ENCODE assay signal across 16 cellular contexts in genomic region chr3:27724459-27725197, GRCh38. TPM values are rescaled to one million over a fixed set of nuclear protein-coding genes. Genes with fewer than 3 reads are reported as not detected.
DNase-seq lines count a peak whose midpoint lies in the region; ATAC-seq and TF ChIP-seq lines count a peak whose summit lies in the region.
"Had no signal": no experiment of that assay in that cellular context is flagged by ENCODE, and none has a peak within 500 bp of the region (broad histone marks: within the 10 kb centered on the region; RNA-seq: fewer than 3 reads in every experiment).

No MANE protein-coding gene starts in this region.

- H3K27ac ChIP-seq in GM23338 (ENCODE audit: low read depth) = no peak overlapping the region
- H3K27ac ChIP-seq: 22Rv1, gastroesophageal sphincter, pancreas had no signal

- no peaks in the 10 kb centered on the region; the same call in 1 of the 3 replicates for H3K9me3 Mint-ChIP-seq in GM23338
- peaks cover 0 to 13% (median 2%) of the 10 kb centered on the region in 7 donors for H3K9me3 Mint-ChIP-seq in naive B cell
- H3K9me3 Mint-ChIP-seq: memory B cell had no signal

- no peak overlapping the region for H3K27ac Mint-ChIP-seq in GM23338
- H3K27ac Mint-ChIP-seq in naive B cell = peak overlapping the region in 2 of 6 donors; percentile 38 to 92
- H3K27ac Mint-ChIP-seq: CD14-positive monocyte, memory B cell had no signal

- peaks cover 37% of the 10 kb centered on the region for H3F3A ChIP-seq in GM23338 (replicated peaks; ENCODE audit: low read depth)

- H3K36me3 ChIP-seq in GM23338 (ENCODE audit: insufficient read depth) = no peaks in the 10 kb centered on the region
- H3K36me3 ChIP-seq in mucosa of descending colon (ENCODE audit: low read depth) = no peaks in the 10 kb centered on the region
- H3K36me3 ChIP-seq: gastroesophageal sphincter, pancreas had no signal

- ATAC-seq in GM23338 = no peak
- ATAC-seq in naive B cell (ENCODE audit: low read depth in 2 of 2) = no peak
- no peak for ATAC-seq in mucosa of descending colon
- no peak for ATAC-seq in GM18867 (IDR thresholded peaks at IDR 0.05; ENCODE audit: unreplicated experiment)
- ATAC-seq: gastroesophageal sphincter, pancreas had no signal

- H3K4me3 Mint-ChIP-seq in GM23338 (peak overlapping the region; percentile 76; the same call in 1 of the 3 replicates), naive B cell (peak overlapping the region in 5 of 8 donors; percentile 12 to 87 (median 79))
- H3K4me3 Mint-ChIP-seq: memory B cell had no signal

- H3K4me3 ChIP-seq in GM23338 = peak overlapping the region; percentile 62; the same call in 1 of the 2 replicates
- no peak overlapping the region for H3K4me3 ChIP-seq in mucosa of descending colon

- H4K20me1 ChIP-seq in GM23338 (replicated peaks; ENCODE audit: insufficient read depth) = peaks cover 21% of the 10 kb centered on the region

- DNase-seq in DMS 273 (lab: John Stamatoyannopoulos, UW; ENCODE audit: unreplicated experiment) (peak; percentile 67), DMS 273 treated with DMSO at 0.1 percent for 48 hours (lab: John Stamatoyannopoulos, UW) (no peak), GM23338 (ENCODE audit: low spot score) (peak; percentile 46), astrocyte of the hippocampus (ENCODE audit: low read depth, low spot score) (peak; percentile 32), naive B cell (no peak), mucosa of descending colon (no peak), DMS153 (lab: John Stamatoyannopoulos, UW) (no peak)
- DNase-seq: GF-D8, KBM-7, NCI-H1092, pancreas had no signal

- H3K9me3 ChIP-seq in mucosa of descending colon = no peaks in the 10 kb centered on the region
- H3K9me3 ChIP-seq: gastroesophageal sphincter, pancreas had no signal

- TF ChIP-seq CTCF in GM23338 (conservative IDR thresholded peaks at IDR 0.05; ENCODE audit: low read depth in 2 of 2) (no peak), mucosa of descending colon (IDR thresholded peaks at IDR 0.05) (no peak)

- no peaks in the 10 kb centered on the region for H3K9me2 ChIP-seq in GM23338 (ENCODE audit: insufficient read depth)

- H3K27me3 ChIP-seq in GM23338 (ENCODE audit: insufficient read depth) = peaks cover 100% of the 10 kb centered on the region

- intact Hi-C loops in mucosa of descending colon (cut with DNase I, micrococcal nuclease) = no loop called here

- H3K4me1 ChIP-seq in GM23338 (ENCODE audit: insufficient read depth) (peaks cover 76% of the 10 kb centered on the region), mucosa of descending colon (ENCODE audit: low read depth) (peaks cover 17% of the 10 kb centered on the region)

- no peaks in the 10 kb centered on the region for H3K36me3 Mint-ChIP-seq in GM23338 (ENCODE audit: low read depth)
- no peaks in the 10 kb centered on the region for H3K36me3 Mint-ChIP-seq in naive B cell
- H3K36me3 Mint-ChIP-seq: memory B cell had no signal

- H2AFZ ChIP-seq in GM23338 = no peak overlapping the region

- H3K79me2 ChIP-seq in GM23338 (replicated peaks; ENCODE audit: insufficient read depth) = no peaks in the 10 kb centered on the region

- H3K4me1 Mint-ChIP-seq in GM23338 (peaks cover 76% of the 10 kb centered on the region), naive B cell (peaks cover 27 to 52% (median 45%) of the 10 kb centered on the region in 3 donors)

- H3K4me2 ChIP-seq in GM23338 = peak overlapping the region; percentile 90

- peaks cover 93% of the 10 kb centered on the region for H3K27me3 Mint-ChIP-seq in GM23338 (ENCODE audit: insufficient read depth, low read depth, poor library complexity)
- peaks cover 83 to 86% (median 83%) of the 10 kb centered on the region in 3 donors for H3K27me3 Mint-ChIP-seq in naive B cell

TF ChIP-seq in GM23338, 12 proteins besides CTCF, POLR2A, EP300 and RAD21:
- TF ChIP-seq CREB1 (CRISPR knock-in tag; IDR thresholded peaks at IDR 0.05; ENCODE audit: low read depth) = no peak
- peak; percentile 67 for TF ChIP-seq EZH2phosphoT487 (IDR thresholded peaks at IDR 0.05; ENCODE audit: unreplicated experiment)
- no peak for TF ChIP-seq JUNB (IDR thresholded peaks at IDR 0.05; ENCODE audit: unreplicated experiment)
- no peak for TF ChIP-seq ZNF114 (CRISPR knock-in tag; IDR thresholded peaks at IDR 0.05)
- no peak for TF ChIP-seq STAT1 (IDR thresholded peaks at IDR 0.05; ENCODE audit: unreplicated experiment)
- TF ChIP-seq ZNF331 (CRISPR knock-in tag; IDR thresholded peaks at IDR 0.05; ENCODE audit: low read depth) = no peak
- TF ChIP-seq EZH2 (IDR thresholded peaks at IDR 0.05; ENCODE audit: low read depth, unreplicated experiment) = peak; percentile 95

RNA-seq across cellular contexts. Expression of gene EOMES, which starts 2.5 kb away (rescaled TPM):
- total RNA-seq in GM23338 (2014; rRNA removed; shearing (Covaris generic)) = 0.10 TPM in 1 of 2 replicates, not detected in the other
- 0.10 TPM in 2 replicates for polyA plus RNA-seq in GM23338 (2016; fragmentation: Nextera tagmentation; extraction: Ambion mirVana)
- under 1 TPM in 3 of 6 donors, not detected in 3; 0.27 to 0.40 (median 0.28) TPM for polyA plus RNA-seq in naive B cell (ENCODE audit: low read depth in 6 of 6)
- total RNA-seq in mucosa of descending colon = under 1 TPM in 2 of 3 donors, not detected in 1; 0.32 to 0.46 TPM

Comparison
In these comparisons a context has a peak if more than half of its experiments do, and no peak if none do; other contexts are left out.
1. DNase-seq: peak in DMS 273 (single experiment), GM23338 (single experiment) and astrocyte of the hippocampus (single experiment); none in DMS 273 treated with DMSO at 0.1 percent for 48 hours (single experiment), naive B cell (single experiment), mucosa of descending colon (0 of 3) and DMS153 (single experiment).